ENCODE assay signal across 30 cellular contexts in the genomic region with DNA sequence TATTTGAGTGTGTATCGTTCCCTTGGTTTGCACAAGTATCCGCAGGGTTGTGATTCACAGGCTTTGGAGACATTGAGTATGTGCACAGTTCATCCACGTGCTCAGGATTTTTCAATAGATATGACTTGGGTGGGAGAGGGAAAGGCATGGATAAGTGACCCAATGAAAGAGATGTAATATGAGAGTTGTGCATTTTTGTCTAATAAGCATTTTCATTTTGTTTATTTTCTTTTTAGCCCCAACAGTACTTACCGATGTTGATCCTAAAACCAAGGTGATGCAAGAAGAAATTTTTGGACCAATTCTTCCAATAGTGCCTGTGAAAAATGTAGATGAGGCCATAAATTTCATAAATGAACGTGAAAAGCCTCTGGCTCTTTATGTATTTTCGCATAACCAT. TPM values are rescaled to one million over a fixed set of nuclear protein-coding genes. Genes with fewer than 3 reads are reported as not detected.
"Had no signal": no experiment of that assay in that cellular context is flagged by ENCODE, and none has a peak within 500 bp of the region (broad histone marks: within the 10 kb centered on the region; RNA-seq: fewer than 3 reads in every experiment).

No MANE protein-coding gene starts in this region.

- FAIRE-seq: islet of Langerhans, kidney, urothelium cell line had no signal

- DNase-seq: hypothalamus; immature natural killer cell; kidney; left ventricle myocardium inferior; midbrain; mucosa of descending colon; naive thymus-derived CD4-positive, alpha-beta T cell; ovary; stimulated activated CD4-positive, alpha-beta T cell treated with anti-CD3 and anti-CD28 coated beads, Interleukin-12 subunit alpha, Interleukin-12 subunit beta, amount 100 ng/mL, for 4 hours; stimulated activated CD4-positive, alpha-beta T cell treated with anti-CD3 and anti-CD28 coated beads, Interleukin-15, amount 100 ng/mL, for 24 hours; stimulated activated CD4-positive, alpha-beta T cell treated with anti-CD3 and anti-CD28 coated beads, Interleukin-2, amount 100 ng/mL, for 24 hours; stimulated activated CD4-positive, alpha-beta T cell treated with anti-CD3 and anti-CD28 coated beads, Interleukin-4, amount 100 ng/mL, for 1 hour; stimulated activated naive B cell treated with anti-CD40 and anti-IgM and Interleukin-4, amounts not matched to agents 10 μg/mL and 1 μg/mL and 100 μg/mL, for 72 hours; stimulated activated naive CD8-positive, alpha-beta T cell treated with anti-CD3 and anti-CD28 coated beads, Interleukin-15, Interleukin-2, amounts not matched to agents 100 U/mL and 50 U/mL, for 24 hours; stomach; testis; tibial artery; trophoblast cell; upper lobe of right lung had no signal

- H3K4me1 ChIP-seq: testis had no signal

- H3K27me3 ChIP-seq: ovary, right atrium auricular region, stomach, testis, tibial artery, upper lobe of right lung had no signal

- H3K27ac ChIP-seq: ovary, right atrium auricular region, skin epidermis, stomach, testis, tibial artery, upper lobe of right lung had no signal

- H3K4me3 ChIP-seq: left ventricle myocardium inferior, mucosa of descending colon, ovary, right atrium auricular region, skin epidermis, stomach, testis, tibial artery, upper lobe of right lung had no signal

- ATAC-seq: mucosa of descending colon; naive thymus-derived CD4-positive, alpha-beta T cell; natural killer cell treated with Interleukin-12 subunit alpha and Interleukin-12 subunit beta and Interleukin-15 and Interleukin-18, amount 100 ng/mL, for 72 hours; sciatic nerve; stimulated activated naive B cell treated with anti-CD40 and anti-IgM and Interleukin-4, amounts not matched to agents 10 μg/mL and 1 μg/mL and 100 μg/mL, for 72 hours; stimulated activated naive CD8-positive, alpha-beta T cell treated with anti-CD3 and anti-CD28 coated beads, Interleukin-15, Interleukin-2, amounts not matched to agents 100 U/mL and 50 U/mL, for 24 hours; upper lobe of right lung had no signal

- H3K36me3 ChIP-seq: ovary had no signal

- H3K9me3 ChIP-seq: left ventricle myocardium inferior, mucosa of descending colon, ovary, right atrium auricular region, stomach, testis, tibial artery, upper lobe of right lung had no signal

RNA-seq across cellular contexts. Expression of a gene that starts 53.3 kb away (rescaled TPM):
- total RNA-seq: left ventricle myocardium inferior; lung microvascular endothelial cell; mesenteric fat pad; naive thymus-derived CD4-positive, alpha-beta T cell; natural killer cell treated with Interleukin-12 subunit alpha and Interleukin-12 subunit beta and Interleukin-15 and Interleukin-18, amount 100 ng/mL, for 72 hours; progenitor cell of endocrine pancreas; pulmonary artery endothelial cell; right atrium auricular region; sciatic nerve; stomach; upper lobe of right lung had no signal
- polyA plus RNA-seq: immature natural killer cell; naive thymus-derived CD4-positive, alpha-beta T cell; neural cell; ovary had no signal
